ENCODE assay signal across 1 cellular context in the genomic region with DNA sequence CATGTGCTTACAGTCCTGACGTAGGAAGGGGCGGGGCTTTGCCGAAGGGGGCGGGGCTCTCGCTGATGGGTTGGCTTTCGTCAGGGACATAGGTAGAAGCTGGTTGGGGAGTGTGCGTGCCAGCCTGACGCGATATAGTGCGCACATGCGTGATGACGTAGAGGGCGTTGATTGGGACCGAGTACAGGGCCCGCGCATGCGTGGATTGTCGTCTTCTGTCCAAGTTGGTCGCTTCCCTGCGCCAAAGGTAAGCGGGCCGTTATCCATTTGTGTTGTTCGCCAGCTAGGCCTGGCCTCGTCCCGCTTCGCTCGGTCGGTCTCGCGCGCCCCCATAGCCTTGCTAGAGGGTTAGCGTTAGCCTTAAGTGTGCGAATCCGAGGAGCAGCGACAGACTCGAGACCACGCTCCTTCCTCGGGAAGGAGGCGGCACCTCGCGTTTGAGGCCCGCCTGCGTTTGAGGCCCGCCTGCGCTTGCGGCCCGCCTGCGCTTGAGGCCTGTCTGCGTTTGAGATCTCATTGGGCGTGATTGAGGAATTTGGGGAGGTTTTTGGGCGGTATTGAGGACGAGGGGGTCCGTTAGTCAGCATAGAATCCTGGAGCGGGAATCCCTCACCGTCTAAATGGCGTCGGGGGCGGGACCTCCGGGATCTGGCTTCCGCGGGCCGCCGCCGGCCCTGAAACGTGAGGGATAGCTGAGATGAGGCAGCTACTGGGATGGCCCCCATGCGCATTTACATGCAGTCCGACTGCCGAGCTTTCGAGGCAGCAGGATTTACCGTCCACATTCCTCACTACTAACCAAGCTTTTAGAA.
TF ChIP-seq lines count a peak whose summit lies in the region.

A gene (plus strand): TSS at position 197 of the 812 bp plus-strand sequence. CDS start 710 bp downstream, outside the sequence.

TF ChIP-seq in K562, 482 proteins besides CTCF, POLR2A, EP300 and RAD21 (continued from another document and continues in another):
- TF ChIP-seq ELF1 (tag; IDR thresholded peaks at IDR 0.05) (0 out of 2 replicates have a peak, but pooled peaks have one; percentile 32), CHD1 (IDR thresholded peaks at IDR 0.05; ENCODE audit: low read length) (peak; percentile 71), PHF21A (IDR thresholded peaks at IDR 0.05; ENCODE audit: borderline replicate concordance, low read depth) (no peak), TGIF2 (CRISPR knock-in tag; IDR thresholded peaks at IDR 0.05) (no peak), FUS (optimal IDR thresholded peaks at IDR 0.05; ENCODE audit: low read depth, low read length) (no peak), TOE1 (IDR thresholded peaks at IDR 0.05; ENCODE audit: borderline replicate concordance) (no peak), TOE1 (CRISPR knock-in tag; IDR thresholded peaks at IDR 0.05; ENCODE audit: borderline replicate concordance, low read depth) (no peak), ZKSCAN3 (CRISPR knock-in tag; IDR thresholded peaks at IDR 0.05) (no peak), NONO (IDR thresholded peaks at IDR 0.05; ENCODE audit: low read depth in 2 of 2, low read length in 1 of 2) (no peak), ERF (CRISPR knock-in tag; IDR thresholded peaks at IDR 0.05) (0 out of 2 replicates have a peak, but pooled peaks have one; percentile 67), C11orf30 (IDR thresholded peaks at IDR 0.05; ENCODE audit: low read depth) (peak; percentile 73), SREBF1 (IDR thresholded peaks at IDR 0.05; ENCODE audit: borderline replicate concordance, low read depth, low read length) (no peak), NFYB (IDR thresholded peaks at IDR 0.05; ENCODE audit: extremely low read depth, insufficient read length) (peak; percentile 7), MCM3 (IDR thresholded peaks at IDR 0.05) (no peak), HDAC3 (IDR thresholded peaks at IDR 0.05; ENCODE audit: borderline replicate concordance, partially characterized antibody) (no peak), LCOR (CRISPR knock-in tag; IDR thresholded peaks at IDR 0.05) (0 out of 2 replicates have a peak, but pooled peaks have one; percentile 53), XRCC4 (IDR thresholded peaks at IDR 0.05; ENCODE audit: extremely low read depth, insufficient read depth, insufficient read length) (no peak), U2AF1 (optimal IDR thresholded peaks at IDR 0.05; ENCODE audit: low read depth, low read length) (no peak), ZNF174 (CRISPR knock-in tag; IDR thresholded peaks at IDR 0.05) (no peak), IRF2 (CRISPR knock-in tag; IDR thresholded peaks at IDR 0.05) (no peak), TARDBP (IDR thresholded peaks at IDR 0.05) (no peak), ZNF197 (CRISPR knock-in tag; IDR thresholded peaks at IDR 0.05; ENCODE audit: low read depth) (no peak), RBBP5 (IDR thresholded peaks at IDR 0.05; ENCODE audit: borderline replicate concordance, insufficient read depth, low read length, poor library complexity, severe bottlenecking) (peak; percentile 78), ZNF274 (IDR thresholded peaks at IDR 0.05; ENCODE audit: borderline replicate concordance, low read depth, low read length) (no peak), ZNF699 (CRISPR knock-in tag; IDR thresholded peaks at IDR 0.05; ENCODE audit: insufficient replicate concordance) (no peak), CC2D1A (IDR thresholded peaks at IDR 0.05) (no peak), NR2F6 (CRISPR knock-in tag; IDR thresholded peaks at IDR 0.05) (no peak), MAFK (IDR thresholded peaks at IDR 0.05; ENCODE audit: low read length) (no peak), NFIX (CRISPR knock-in tag; IDR thresholded peaks at IDR 0.05; ENCODE audit: low read depth) (no peak), EZH2 (IDR thresholded peaks at IDR 0.05; ENCODE audit: borderline replicate concordance, low read depth, low read length) (no peak), DPF2 (IDR thresholded peaks at IDR 0.05) (no peak), TRIM24 (IDR thresholded peaks at IDR 0.05) (no peak), ZNF217 (CRISPR knock-in tag; IDR thresholded peaks at IDR 0.05) (no peak), DDX20 (tag; IDR thresholded peaks at IDR 0.05; ENCODE audit: low read depth) (no peak), ZBTB8A (IDR thresholded peaks at IDR 0.05; ENCODE audit: partially characterized antibody) (no peak), CAMTA2 (CRISPR knock-in tag; conservative IDR thresholded peaks at IDR 0.05) (no peak), TCFL5 (CRISPR knock-in tag; conservative IDR thresholded peaks at IDR 0.05) (no peak), CBX8 (IDR thresholded peaks at IDR 0.05; ENCODE audit: borderline replicate concordance, extremely low read depth, low read depth, low read length, poor library complexity, severe bottlenecking) (no peak), POLR2G (IDR thresholded peaks at IDR 0.05; ENCODE audit: low read depth, low read length) (peak; percentile 75), MAZ (CRISPR knock-in tag; conservative IDR thresholded peaks at IDR 0.05 in 1 of 2, IDR thresholded peaks at IDR 0.05 in 1 of 2) (peak in 1 of 2 experiments; percentile 26; a peak in 1 of 4 replicates), SMARCC2 (IDR thresholded peaks at IDR 0.05; ENCODE audit: low read depth) (no peak), MECOM (CRISPR knock-in tag; IDR thresholded peaks at IDR 0.05) (no peak), ZNF175 (CRISPR knock-in tag; IDR thresholded peaks at IDR 0.05; ENCODE audit: low read depth) (no peak), BRCA1 (IDR thresholded peaks at IDR 0.05) (no peak), BRCA1 (CRISPR knock-in tag; IDR thresholded peaks at IDR 0.05) (0 out of 2 replicates have a peak, but pooled peaks have one; percentile 60), ARID2 (IDR thresholded peaks at IDR 0.05) (no peak), ZNF184 (CRISPR knock-in tag; IDR thresholded peaks at IDR 0.05) (no peak), BHLHE40 (IDR thresholded peaks at IDR 0.05; ENCODE audit: low read length) (peak; percentile 72; the same call in 1 of the 2 replicates)
- TF ChIP-seq, protein P1, sequence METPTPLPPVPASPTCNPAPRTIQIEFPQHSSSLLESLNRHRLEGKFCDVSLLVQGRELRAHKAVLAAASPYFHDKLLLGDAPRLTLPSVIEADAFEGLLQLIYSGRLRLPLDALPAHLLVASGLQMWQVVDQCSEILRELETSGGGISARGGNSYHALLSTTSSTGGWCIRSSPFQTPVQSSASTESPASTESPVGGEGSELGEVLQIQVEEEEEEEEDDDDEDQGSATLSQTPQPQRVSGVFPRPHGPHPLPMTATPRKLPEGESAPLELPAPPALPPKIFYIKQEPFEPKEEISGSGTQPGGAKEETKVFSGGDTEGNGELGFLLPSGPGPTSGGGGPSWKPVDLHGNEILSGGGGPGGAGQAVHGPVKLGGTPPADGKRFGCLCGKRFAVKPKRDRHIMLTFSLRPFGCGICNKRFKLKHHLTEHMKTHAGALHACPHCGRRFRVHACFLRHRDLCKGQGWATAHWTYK (CRISPR knock-in tag; IDR thresholded peaks at IDR 0.05): 0 out of 2 replicates have a peak, but pooled peaks have one; percentile 40
- TF ChIP-seq, protein P2, sequence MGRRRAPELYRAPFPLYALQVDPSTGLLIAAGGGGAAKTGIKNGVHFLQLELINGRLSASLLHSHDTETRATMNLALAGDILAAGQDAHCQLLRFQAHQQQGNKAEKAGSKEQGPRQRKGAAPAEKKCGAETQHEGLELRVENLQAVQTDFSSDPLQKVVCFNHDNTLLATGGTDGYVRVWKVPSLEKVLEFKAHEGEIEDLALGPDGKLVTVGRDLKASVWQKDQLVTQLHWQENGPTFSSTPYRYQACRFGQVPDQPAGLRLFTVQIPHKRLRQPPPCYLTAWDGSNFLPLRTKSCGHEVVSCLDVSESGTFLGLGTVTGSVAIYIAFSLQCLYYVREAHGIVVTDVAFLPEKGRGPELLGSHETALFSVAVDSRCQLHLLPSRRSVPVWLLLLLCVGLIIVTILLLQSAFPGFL (CRISPR knock-in tag; IDR thresholded peaks at IDR 0.05): peak; percentile 47; the same call in 1 of the 2 replicates
- TF ChIP-seq, protein P3, sequence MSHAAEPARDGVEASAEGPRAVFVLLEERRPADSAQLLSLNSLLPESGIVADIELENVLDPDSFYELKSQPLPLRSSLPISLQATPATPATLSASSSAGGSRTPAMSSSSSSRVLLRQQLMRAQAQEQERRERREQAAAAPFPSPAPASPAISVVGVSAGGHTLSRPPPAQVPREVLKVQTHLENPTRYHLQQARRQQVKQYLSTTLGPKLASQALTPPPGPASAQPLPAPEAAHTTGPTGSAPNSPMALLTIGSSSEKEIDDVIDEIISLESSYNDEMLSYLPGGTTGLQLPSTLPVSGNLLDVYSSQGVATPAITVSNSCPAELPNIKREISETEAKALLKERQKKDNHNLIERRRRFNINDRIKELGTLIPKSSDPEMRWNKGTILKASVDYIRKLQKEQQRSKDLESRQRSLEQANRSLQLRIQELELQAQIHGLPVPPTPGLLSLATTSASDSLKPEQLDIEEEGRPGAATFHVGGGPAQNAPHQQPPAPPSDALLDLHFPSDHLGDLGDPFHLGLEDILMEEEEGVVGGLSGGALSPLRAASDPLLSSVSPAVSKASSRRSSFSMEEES (CRISPR knock-in tag; IDR thresholded peaks at IDR 0.05): no peak
- TF ChIP-seq, protein P4, sequence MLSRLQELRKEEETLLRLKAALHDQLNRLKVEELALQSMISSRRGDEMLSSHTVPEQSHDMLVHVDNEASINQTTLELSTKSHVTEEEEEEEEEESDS (CRISPR knock-in tag; IDR thresholded peaks at IDR 0.05): no peak
- TF ChIP-seq, protein P5, sequence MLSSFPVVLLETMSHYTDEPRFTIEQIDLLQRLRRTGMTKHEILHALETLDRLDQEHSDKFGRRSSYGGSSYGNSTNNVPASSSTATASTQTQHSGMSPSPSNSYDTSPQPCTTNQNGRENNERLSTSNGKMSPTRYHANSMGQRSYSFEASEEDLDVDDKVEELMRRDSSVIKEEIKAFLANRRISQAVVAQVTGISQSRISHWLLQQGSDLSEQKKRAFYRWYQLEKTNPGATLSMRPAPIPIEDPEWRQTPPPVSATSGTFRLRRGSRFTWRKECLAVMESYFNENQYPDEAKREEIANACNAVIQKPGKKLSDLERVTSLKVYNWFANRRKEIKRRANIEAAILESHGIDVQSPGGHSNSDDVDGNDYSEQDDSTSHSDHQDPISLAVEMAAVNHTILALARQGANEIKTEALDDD (IDR thresholded peaks at IDR 0.05): no peak
- TF ChIP-seq, protein P6, sequence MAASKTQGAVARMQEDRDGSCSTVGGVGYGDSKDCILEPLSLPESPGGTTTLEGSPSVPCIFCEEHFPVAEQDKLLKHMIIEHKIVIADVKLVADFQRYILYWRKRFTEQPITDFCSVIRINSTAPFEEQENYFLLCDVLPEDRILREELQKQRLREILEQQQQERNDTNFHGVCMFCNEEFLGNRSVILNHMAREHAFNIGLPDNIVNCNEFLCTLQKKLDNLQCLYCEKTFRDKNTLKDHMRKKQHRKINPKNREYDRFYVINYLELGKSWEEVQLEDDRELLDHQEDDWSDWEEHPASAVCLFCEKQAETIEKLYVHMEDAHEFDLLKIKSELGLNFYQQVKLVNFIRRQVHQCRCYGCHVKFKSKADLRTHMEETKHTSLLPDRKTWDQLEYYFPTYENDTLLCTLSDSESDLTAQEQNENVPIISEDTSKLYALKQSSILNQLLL (CRISPR knock-in tag; IDR thresholded peaks at IDR 0.05; ENCODE audit: borderline replicate concordance): no peak
- TF ChIP-seq, protein P7, sequence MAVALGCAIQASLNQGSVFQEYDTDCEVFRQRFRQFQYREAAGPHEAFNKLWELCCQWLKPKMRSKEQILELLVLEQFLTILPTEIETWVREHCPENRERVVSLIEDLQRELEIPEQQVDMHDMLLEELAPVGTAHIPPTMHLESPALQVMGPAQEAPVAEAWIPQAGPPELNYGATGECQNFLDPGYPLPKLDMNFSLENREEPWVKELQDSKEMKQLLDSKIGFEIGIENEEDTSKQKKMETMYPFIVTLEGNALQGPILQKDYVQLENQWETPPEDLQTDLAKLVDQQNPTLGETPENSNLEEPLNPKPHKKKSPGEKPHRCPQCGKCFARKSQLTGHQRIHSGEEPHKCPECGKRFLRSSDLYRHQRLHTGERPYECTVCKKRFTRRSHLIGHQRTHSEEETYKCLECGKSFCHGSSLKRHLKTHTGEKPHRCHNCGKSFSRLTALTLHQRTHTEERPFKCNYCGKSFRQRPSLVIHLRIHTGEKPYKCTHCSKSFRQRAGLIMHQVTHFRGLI (CRISPR knock-in tag; IDR thresholded peaks at IDR 0.05): no peak
- TF ChIP-seq, protein P8, sequence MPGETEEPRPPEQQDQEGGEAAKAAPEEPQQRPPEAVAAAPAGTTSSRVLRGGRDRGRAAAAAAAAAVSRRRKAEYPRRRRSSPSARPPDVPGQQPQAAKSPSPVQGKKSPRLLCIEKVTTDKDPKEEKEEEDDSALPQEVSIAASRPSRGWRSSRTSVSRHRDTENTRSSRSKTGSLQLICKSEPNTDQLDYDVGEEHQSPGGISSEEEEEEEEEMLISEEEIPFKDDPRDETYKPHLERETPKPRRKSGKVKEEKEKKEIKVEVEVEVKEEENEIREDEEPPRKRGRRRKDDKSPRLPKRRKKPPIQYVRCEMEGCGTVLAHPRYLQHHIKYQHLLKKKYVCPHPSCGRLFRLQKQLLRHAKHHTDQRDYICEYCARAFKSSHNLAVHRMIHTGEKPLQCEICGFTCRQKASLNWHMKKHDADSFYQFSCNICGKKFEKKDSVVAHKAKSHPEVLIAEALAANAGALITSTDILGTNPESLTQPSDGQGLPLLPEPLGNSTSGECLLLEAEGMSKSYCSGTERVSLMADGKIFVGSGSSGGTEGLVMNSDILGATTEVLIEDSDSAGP (CRISPR knock-in tag; IDR thresholded peaks at IDR 0.05): no peak
- TF ChIP-seq, protein P9, sequence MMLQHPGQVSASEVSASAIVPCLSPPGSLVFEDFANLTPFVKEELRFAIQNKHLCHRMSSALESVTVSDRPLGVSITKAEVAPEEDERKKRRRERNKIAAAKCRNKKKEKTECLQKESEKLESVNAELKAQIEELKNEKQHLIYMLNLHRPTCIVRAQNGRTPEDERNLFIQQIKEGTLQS (IDR thresholded peaks at IDR 0.05): no peak
- TF ChIP-seq, protein P9 (CRISPR knock-in tag; conservative IDR thresholded peaks at IDR 0.05): no peak
- TF ChIP-seq, protein P10, sequence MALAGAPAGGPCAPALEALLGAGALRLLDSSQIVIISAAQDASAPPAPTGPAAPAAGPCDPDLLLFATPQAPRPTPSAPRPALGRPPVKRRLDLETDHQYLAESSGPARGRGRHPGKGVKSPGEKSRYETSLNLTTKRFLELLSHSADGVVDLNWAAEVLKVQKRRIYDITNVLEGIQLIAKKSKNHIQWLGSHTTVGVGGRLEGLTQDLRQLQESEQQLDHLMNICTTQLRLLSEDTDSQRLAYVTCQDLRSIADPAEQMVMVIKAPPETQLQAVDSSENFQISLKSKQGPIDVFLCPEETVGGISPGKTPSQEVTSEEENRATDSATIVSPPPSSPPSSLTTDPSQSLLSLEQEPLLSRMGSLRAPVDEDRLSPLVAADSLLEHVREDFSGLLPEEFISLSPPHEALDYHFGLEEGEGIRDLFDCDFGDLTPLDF (CRISPR knock-in tag; IDR thresholded peaks at IDR 0.05): no peak
